Comparison of ENCODE assay signal across 7 cellular contexts in genomic region chr4:99733455-99733854, GRCh38.
DNase-seq lines count a peak whose midpoint lies in the region; FAIRE-seq and TF ChIP-seq lines count a peak whose summit lies in the region.
"Not testable (repeated sequence)": the region's sequence is repeated elsewhere in the genome, so short reads cannot be mapped to it uniquely, and the experiment has no call there.

No MANE protein-coding gene starts in this region.

- not testable (repeated sequence) for H3K36me3 Mint-ChIP-seq in neural progenitor cell

- not testable (repeated sequence) for H2BK120ac ChIP-seq in H1 (replicated peaks; ENCODE audit: low read depth, low read length); mesendoderm (ENCODE audit: low read depth, low read length)

- H3K23ac ChIP-seq in H1 (ENCODE audit: insufficient read length); mesendoderm (ENCODE audit: low read length): not testable (repeated sequence)

- not testable (repeated sequence) for H3K56ac ChIP-seq in H1 (replicated peaks; ENCODE audit: insufficient read length, low read depth, low read length); mesendoderm (ENCODE audit: low read length)

- H3K23me2 ChIP-seq in H1 (ENCODE audit: low read depth, low read length), result not testable (repeated sequence)

- H3K27ac ChIP-seq in A673 (ENCODE audit: low read depth, low read length, poor library complexity, severe bottlenecking); HEK293 (ENCODE audit: extremely low read depth, low read depth, low read length); H1 (ENCODE audit: low read depth, low read length); mesendoderm (ENCODE audit: low read depth, low read length); neural progenitor cell: not testable (repeated sequence)

- not testable (repeated sequence) for H3K4me1 ChIP-seq in A673 (ENCODE audit: insufficient read depth, low read length, poor library complexity, severe bottlenecking); HEK293 (ENCODE audit: control insufficient read depth, insufficient read depth, low read length); H1 (replicated peaks in 1 of 4; ENCODE audit: control insufficient read depth in 3 of 4, insufficient read depth in 4 of 4, low read length in 3 of 4); mesendoderm (ENCODE audit: control insufficient read depth, low read depth, low read length); neural progenitor cell

- H3K4ac ChIP-seq in H1 (replicated peaks; ENCODE audit: insufficient read length, low read depth, low read length); mesendoderm (ENCODE audit: low read depth, low read length): not testable (repeated sequence)

- H3K9me3 ChIP-seq in A673 (ENCODE audit: low read depth, low read length, poor library complexity, severe bottlenecking); HEK293 (ENCODE audit: control insufficient read depth, insufficient read depth, low read depth, low read length); H1 (ENCODE audit: insufficient read depth in 2 of 2, low read depth in 1 of 2, low read length in 1 of 2); neural progenitor cell (ENCODE audit: low read depth): not testable (repeated sequence)

- not testable (repeated sequence) for H4K91ac ChIP-seq in H1 (replicated peaks; ENCODE audit: insufficient read length, low read length)

- TF ChIP-seq POLR2A in H1 (IDR thresholded peaks at IDR 0.05; ENCODE audit: control extremely low read depth in 1 of 2, low read depth in 2 of 2, low read length in 2 of 2), result not testable (repeated sequence)

- not testable (repeated sequence) for H3K4me3 Mint-ChIP-seq in neural progenitor cell

- not testable (repeated sequence) for H4K8ac ChIP-seq in H1 (ENCODE audit: extremely low read depth, insufficient read depth, low read length); mesendoderm (ENCODE audit: low read depth, low read length)

- not testable (repeated sequence) for H3F3A ChIP-seq in neural progenitor cell (ENCODE audit: low read depth)

- not testable (repeated sequence) for H2BK15ac ChIP-seq in H1 (ENCODE audit: low read length); mesendoderm (replicated peaks; ENCODE audit: low read depth)

- TF ChIP-seq CTCF in A673 (conservative IDR thresholded peaks at IDR 0.05; ENCODE audit: low read depth, low read length); HEK293 (tag by site-specific recombination; IDR thresholded peaks at IDR 0.05); H1 (IDR thresholded peaks at IDR 0.05; ENCODE audit: control extremely low read depth in 1 of 3, insufficient read depth in 1 of 3, low read depth in 1 of 3, low read length in 3 of 3); neural progenitor cell (IDR thresholded peaks at IDR 0.05): not testable (repeated sequence)

- peak; percentile 22 for DNase-seq in A673 (ENCODE audit: low spot score)
- DNase-seq in ELF-1 (ENCODE audit: low read depth, low spot score), result peak; percentile 24
- DNase-seq in SK-N-DZ (ENCODE audit: low spot score), result peak; percentile 80
- not testable (repeated sequence) for DNase-seq in H1 (ENCODE audit: low read depth in 1 of 2, low spot score in 2 of 2); neural progenitor cell (ENCODE audit: low spot score)
- DNase-seq in mesendoderm, result peak; percentile 39

- not testable (repeated sequence) for H2AK5ac ChIP-seq in H1 (ENCODE audit: low read depth, low read length); mesendoderm (ENCODE audit: low read length)

- H3K27ac Mint-ChIP-seq in neural progenitor cell, result peak overlapping the region; percentile 22

- peak in 1 of 2 experiments; percentile 83; a peak in 1 of 3 replicates for TF ChIP-seq EP300 in H1 (IDR thresholded peaks at IDR 0.05; ENCODE audit: borderline replicate concordance in 1 of 2, low read depth in 2 of 2, low read length in 2 of 2)

- POLR2A ChIA-PET in A673 (lab: Charles Lee; ENCODE audit: low non-redundant PET); HEK293 (lab: Yijun Ruan, JAX); H1 (lab: Charles Lee; ENCODE audit: partially characterized antibody): not testable (repeated sequence)

- H3K27me3 Mint-ChIP-seq in neural progenitor cell (ENCODE audit: insufficient read depth, low read depth), result not testable (repeated sequence)

- not testable (repeated sequence) for H4K5ac ChIP-seq in H1 (ENCODE audit: insufficient read length, low read depth, low read length); mesendoderm (ENCODE audit: low read length)

- CTCF ChIA-PET in A673 (lab: Charles Lee); HEK293 (lab: Yijun Ruan, JAX); H1 (lab: Charles Lee; ENCODE audit: partially characterized antibody): not testable (repeated sequence)

- not testable (repeated sequence) for H3K79me1 ChIP-seq in H1 (ENCODE audit: low read depth, low read length); mesendoderm (ENCODE audit: low read length)

- not testable (repeated sequence) for H3K27me3 ChIP-seq in A673 (replicated peaks; ENCODE audit: insufficient read depth, low read depth, low read length, poor library complexity); H1 (replicated peaks in 1 of 4; ENCODE audit: control insufficient read depth in 3 of 4, extremely low read depth in 1 of 4, insufficient read depth in 3 of 4, low read length in 3 of 4); mesendoderm (ENCODE audit: insufficient read depth, low read length, poor library complexity); neural progenitor cell

- H3K9me3 Mint-ChIP-seq in neural progenitor cell, result peaks cover 20% of the 10 kb centered on the region

- not testable (repeated sequence) for H3K18ac ChIP-seq in H1 (ENCODE audit: extremely low read depth, low read length); mesendoderm (ENCODE audit: low read length)

- not testable (repeated sequence) for H3K9ac ChIP-seq in H1 (replicated peaks in 1 of 4; ENCODE audit: extremely low read depth in 1 of 4, low read depth in 3 of 4, low read length in 3 of 4); mesendoderm (ENCODE audit: low read length); neural progenitor cell

- not testable (repeated sequence) for H4K20me1 ChIP-seq in H1 (replicated peaks in 1 of 2; ENCODE audit: control insufficient read depth in 1 of 2, insufficient read depth in 2 of 2, low read length in 2 of 2); neural progenitor cell (ENCODE audit: low read depth)

- H3K14ac ChIP-seq in H1 (ENCODE audit: insufficient read length), result not testable (repeated sequence)

- H3K36me3 ChIP-seq in A673 (ENCODE audit: insufficient read depth, low read length, poor library complexity, severe bottlenecking); HEK293 (ENCODE audit: control insufficient read depth in 2 of 2, insufficient read depth in 1 of 2, low read length in 2 of 2); H1 (ENCODE audit: control insufficient read depth in 2 of 4, insufficient read depth in 4 of 4, low read length in 3 of 4); mesendoderm (ENCODE audit: control insufficient read depth, insufficient read depth, low read length); neural progenitor cell: not testable (repeated sequence)

- not testable (repeated sequence) for H2BK5ac ChIP-seq in H1 (ENCODE audit: low read depth, low read length); mesendoderm (ENCODE audit: low read length)

- 87% methylated on average over 4 of the region's 4 CpGs; no CpG with 5 or more reads in 1 of the 2 experiments for WGBS in H1 (ENCODE audit: extremely low coverage in 1 of 2, insufficient coverage in 1 of 2, insufficient read length in 1 of 2, insufficient replicate concordance in 2 of 2, low coverage in 1 of 2, low lambda C conversion rate in 2 of 2, missing lambda C conversion rate in 1 of 2), 2 experiments
- WGBS in mesendoderm (ENCODE audit: extremely low coverage, insufficient coverage, low lambda C conversion rate), result no CpG with 5 or more reads among the region's 4 CpGs

- not testable (repeated sequence) for H3K79me2 ChIP-seq in H1 (ENCODE audit: control insufficient read depth in 1 of 2, insufficient read depth in 2 of 2, low read length in 2 of 2); mesendoderm (ENCODE audit: control insufficient read depth, insufficient read depth, low read length); neural progenitor cell (ENCODE audit: low read depth)

- not testable (repeated sequence) for H2BK12ac ChIP-seq in H1 (ENCODE audit: low read depth, low read length)

- FAIRE-seq in H1 (lab: Jason Lieb, UNC), result not testable (repeated sequence)

- not testable (repeated sequence) for H2AFZ ChIP-seq in H1 (ENCODE audit: low read length); neural progenitor cell (replicated peaks)

- BruUV-seq in A673 (replicated peaks; lab: Mats Ljungman, UMichigan), result not testable (repeated sequence)

- H3K4me1 Mint-ChIP-seq in neural progenitor cell, result peaks cover 10% of the 10 kb centered on the region

- not testable (repeated sequence) for TF ChIP-seq RAD21 in H1 (IDR thresholded peaks at IDR 0.05 in 1 of 2, conservative IDR thresholded peaks at IDR 0.05 in 1 of 2; ENCODE audit: low read depth in 2 of 2, low read length in 2 of 2)

- not testable (repeated sequence) for H3K4me2 ChIP-seq in H1 (ENCODE audit: insufficient read depth in 1 of 2, low read depth in 2 of 2, low read length in 2 of 2); mesendoderm (ENCODE audit: low read length); neural progenitor cell

- H2BK20ac ChIP-seq in H1 (ENCODE audit: low read length), result not testable (repeated sequence)

- H3K4me3 ChIP-seq in A673 (ENCODE audit: low read depth, low read length, poor library complexity, severe bottlenecking); HEK293 (ENCODE audit: low read depth, low read length); H1 (ENCODE audit: extremely low read depth in 1 of 4, insufficient read depth in 2 of 4, low read depth in 3 of 4, low read length in 4 of 4); mesendoderm (ENCODE audit: low read length); neural progenitor cell: not testable (repeated sequence)

- intact Hi-C loops in A673 (cut with micrococcal nuclease; ENCODE audit: unreplicated experiment), result not testable (repeated sequence)
